ENCODE assay signal across 1 cellular context in genomic region chr1:63774617-63775417, GRCh38.
TF ChIP-seq lines count a peak whose summit lies in the region.

No MANE protein-coding gene starts in this region.

TF ChIP-seq in H1, 55 proteins besides CTCF, POLR2A, EP300 and RAD21 (continued from another document):
- peak; percentile 75; the same call in 1 of the 2 replicates for TF ChIP-seq ATF2 (IDR thresholded peaks at IDR 0.05; ENCODE audit: low read length)
- TF ChIP-seq RXRA (IDR thresholded peaks at IDR 0.05; ENCODE audit: insufficient read depth, low read depth, low read length) = no peak
- TF ChIP-seq HDAC2 (IDR thresholded peaks at IDR 0.05; ENCODE audit: borderline replicate concordance in 1 of 2, low read depth in 2 of 2, low read length in 2 of 2) = peak; percentile 96 to 98; a peak in 2 of 4 replicates
- no peak for TF ChIP-seq MAFK (IDR thresholded peaks at IDR 0.05; ENCODE audit: low read depth, low read length)
- no peak for TF ChIP-seq SUZ12 (IDR thresholded peaks at IDR 0.05; ENCODE audit: low read length)
- TF ChIP-seq CREB1 (IDR thresholded peaks at IDR 0.05) = no peak; the same call in 1 of the 2 replicates
- peak; percentile 85 for TF ChIP-seq NANOG (IDR thresholded peaks at IDR 0.05; ENCODE audit: insufficient read depth, low read depth, low read length, poor library complexity, severe bottlenecking)
- TF ChIP-seq MAX (IDR thresholded peaks at IDR 0.05) = 0 out of 2 replicates have a peak, but pooled peaks have one; percentile 11
- no peak for TF ChIP-seq KDM5A (IDR thresholded peaks at IDR 0.05; ENCODE audit: low read length)
- no peak for TF ChIP-seq RFX5 (IDR thresholded peaks at IDR 0.05; ENCODE audit: borderline replicate concordance, low read depth, low read length)
- TF ChIP-seq SAP30 (IDR thresholded peaks at IDR 0.05; ENCODE audit: insufficient read depth, insufficient replicate concordance, low read length) = no peak
- no peak for TF ChIP-seq NRF1 (IDR thresholded peaks at IDR 0.05; ENCODE audit: low read depth, low read length)
- TF ChIP-seq SIRT6 (IDR thresholded peaks at IDR 0.05; ENCODE audit: low read length) = no peak
- no peak for TF ChIP-seq USF2 (IDR thresholded peaks at IDR 0.05; ENCODE audit: low read length)
- TF ChIP-seq FOSL1 (IDR thresholded peaks at IDR 0.05; ENCODE audit: insufficient read depth, low read depth, low read length) = no peak
- TF ChIP-seq KDM4A (IDR thresholded peaks at IDR 0.05; ENCODE audit: low read depth, low read length, severe bottlenecking) = no peak
- no peak for TF ChIP-seq RNF2 (IDR thresholded peaks at IDR 0.05; ENCODE audit: borderline replicate concordance, low read depth, low read length, missing control alignments, poor library complexity, severe bottlenecking)
- no peak for TF ChIP-seq GABPA (IDR thresholded peaks at IDR 0.05; ENCODE audit: borderline replicate concordance, insufficient read depth, low read length)
- no peak for TF ChIP-seq CHD7 (IDR thresholded peaks at IDR 0.05; ENCODE audit: insufficient replicate concordance, low read length)
- no peak for TF ChIP-seq BRCA1 (IDR thresholded peaks at IDR 0.05; ENCODE audit: low read depth, low read length)
- no peak for TF ChIP-seq CHD2 (IDR thresholded peaks at IDR 0.05; ENCODE audit: low read length)
- no peak for TF ChIP-seq CEBPB (IDR thresholded peaks at IDR 0.05; ENCODE audit: low read depth, low read length)
- TF ChIP-seq SIX5 (IDR thresholded peaks at IDR 0.05; ENCODE audit: low read depth, low read length) = no peak
- TF ChIP-seq CTBP2 (IDR thresholded peaks at IDR 0.05; ENCODE audit: borderline replicate concordance, insufficient read depth, insufficient read length, low read length) = peak; percentile 85
- TF ChIP-seq BACH1 (IDR thresholded peaks at IDR 0.05; ENCODE audit: low read length) = peak; percentile 72; the same call in 1 of the 2 replicates
- no peak for TF ChIP-seq CHD1 (IDR thresholded peaks at IDR 0.05; ENCODE audit: low read depth, low read length)
- no peak for TF ChIP-seq EGR1 (IDR thresholded peaks at IDR 0.05; ENCODE audit: borderline replicate concordance, low read depth, low read length)
- no peak; the same call in 1 of the 2 replicates for TF ChIP-seq POLR2AphosphoS5 (IDR thresholded peaks at IDR 0.05; ENCODE audit: low read depth, low read length)
- TF ChIP-seq SRF (IDR thresholded peaks at IDR 0.05; ENCODE audit: low read depth, low read length) = no peak
- TF ChIP-seq JUN (IDR thresholded peaks at IDR 0.05; ENCODE audit: low read depth, low read length) = no peak
- no peak for TF ChIP-seq E2F6 (IDR thresholded peaks at IDR 0.05)
- peak in 1 of 2 experiments; percentile 68; a peak in 1 of 4 replicates for TF ChIP-seq SIN3A (conservative IDR thresholded peaks at IDR 0.05 in 1 of 2, IDR thresholded peaks at IDR 0.05 in 1 of 2; ENCODE audit: low read depth in 1 of 2, low read length in 2 of 2)
- TF ChIP-seq TEAD4 (IDR thresholded peaks at IDR 0.05; ENCODE audit: low read depth, low read length) = no peak
- TF ChIP-seq POU5F1 (IDR thresholded peaks at IDR 0.05; ENCODE audit: low read depth, low read length) = no peak
- TF ChIP-seq SP2 (IDR thresholded peaks at IDR 0.05; ENCODE audit: low read length) = no peak
- peak; percentile 49 for TF ChIP-seq ASH2L (IDR thresholded peaks at IDR 0.05; ENCODE audit: low read length)
- TF ChIP-seq HDAC6 (IDR thresholded peaks at IDR 0.05; ENCODE audit: low read depth, low read length) = no peak
- TF ChIP-seq KDM1A (IDR thresholded peaks at IDR 0.05; ENCODE audit: borderline replicate concordance, low read length) = no peak
- TF ChIP-seq SP4 (IDR thresholded peaks at IDR 0.05; ENCODE audit: low read length) = no peak
- TF ChIP-seq PHF8 (conservative IDR thresholded peaks at IDR 0.05; ENCODE audit: low read depth, low read length) = peak; percentile 33; the same call in 1 of the 2 replicates
- no peak for TF ChIP-seq EZH2 (IDR thresholded peaks at IDR 0.05; ENCODE audit: low read depth, low read length, severe bottlenecking)
- no peak for TF ChIP-seq ATF3 (IDR thresholded peaks at IDR 0.05; ENCODE audit: insufficient read depth, low read depth, low read length)
- no peak for TF ChIP-seq ZNF274 (IDR thresholded peaks at IDR 0.05; ENCODE audit: borderline replicate concordance, extremely low read depth, low read length)
- TF ChIP-seq SP1 (IDR thresholded peaks at IDR 0.05; ENCODE audit: low read depth, low read length) = peak; percentile 70
- TF ChIP-seq BCL11A (IDR thresholded peaks at IDR 0.05; ENCODE audit: low read depth in 2 of 2, low read length in 2 of 2) = peak in 1 of 2 experiments; percentile 31
- TF ChIP-seq TCF12 (IDR thresholded peaks at IDR 0.05; ENCODE audit: low read depth, low read length) = 0 out of 2 replicates have a peak, but pooled peaks have one; percentile 75
- no peak for TF ChIP-seq CBX8 (IDR thresholded peaks at IDR 0.05; ENCODE audit: borderline replicate concordance, low read depth, low read length)
- TF ChIP-seq YY1 (IDR thresholded peaks at IDR 0.05; ENCODE audit: low read depth, low read length) = no peak
- TF ChIP-seq RBBP5 (IDR thresholded peaks at IDR 0.05; ENCODE audit: borderline replicate concordance, low read depth, low read length) = no peak
- peak; percentile 45 for TF ChIP-seq TAF7 (optimal IDR thresholded peaks at IDR 0.05; ENCODE audit: borderline replicate concordance, low read depth, low read length)
- no peak for TF ChIP-seq GTF2F1 (IDR thresholded peaks at IDR 0.05; ENCODE audit: borderline replicate concordance, low read depth, low read length)
